11 cellular contexts compared by ENCODE assay signal in the genomic region with DNA sequence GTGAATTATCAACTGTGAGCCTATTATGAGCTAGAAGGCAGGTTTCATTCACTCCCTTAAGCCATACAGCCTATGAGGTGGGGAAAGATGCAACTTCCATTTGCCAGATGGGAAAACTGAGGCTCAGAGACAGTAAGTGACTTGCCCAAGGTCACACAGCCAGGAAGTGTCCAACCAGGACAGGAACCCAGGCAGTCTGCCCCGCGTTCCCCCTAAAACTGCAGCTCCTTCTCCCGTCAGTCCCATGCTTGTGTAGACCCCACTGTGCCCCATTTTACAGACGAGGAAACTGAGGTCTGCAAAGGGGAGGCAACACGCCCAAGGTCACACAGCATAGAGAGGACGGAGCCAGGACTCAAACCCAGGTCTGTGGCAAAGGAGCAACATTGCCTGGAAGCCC. TPM values are rescaled to one million over a fixed set of nuclear protein-coding genes. Genes with fewer than 3 reads are reported as not detected.
A peak's percentile ranks its signal among the peaks of the same experiment; 100 is the strongest.
DNase-seq lines count a peak whose midpoint lies in the region; ATAC-seq and TF ChIP-seq lines count a peak whose summit lies in the region.
"Had no signal": no experiment of that assay in that cellular context is flagged by ENCODE, and none has a peak within 500 bp of the region (broad histone marks: within the 10 kb centered on the region; RNA-seq: fewer than 3 reads in every experiment).

No MANE protein-coding gene starts in this region.

- peaks cover 18% of the 10 kb centered on the region for H3K36me3 Mint-ChIP-seq in nephron (ENCODE audit: low read depth)

- ATAC-seq in RWPE2 (ENCODE audit: low read depth) (no peak), upper lobe of left lung (ENCODE audit: low FRiP score in 2 of 2) (no peak), GM18520 (IDR thresholded peaks at IDR 0.05; ENCODE audit: unreplicated experiment) (no peak), GM18502 (IDR thresholded peaks at IDR 0.05; ENCODE audit: poor library complexity, unreplicated experiment) (no peak)

- H3K27ac Mint-ChIP-seq in nephron: peak overlapping the region; percentile 94 to 100 (median 99)
- H3K27ac Mint-ChIP-seq: activated T-helper 1 cell treated with anti-CD3 and anti-CD28 coated beads, Interleukin-12 subunit alpha, Interleukin-12 subunit beta, Interleukin-2, Interleukin-4 antibody, amounts not matched to agents 30 ng/mL and 10 ng/mL and 1 ng/mL, durations not matched to agents 14 hours and 24 hours and 36 hours had no signal

- H3K4me3 ChIP-seq in RWPE2 (ENCODE audit: severe bottlenecking) (peak overlapping the region; percentile 39), endocrine pancreas (ENCODE audit: control insufficient read depth, insufficient read depth, low read length) (peak overlapping the region; percentile 16), upper lobe of left lung (peak overlapping the region in 3 of 4 donors; percentile 29 to 54 (median 50))

- peak overlapping the region; percentile 97 for H3K27ac ChIP-seq in RWPE2 (ENCODE audit: poor library complexity, severe bottlenecking)
- peak overlapping the region; percentile 86 to 95 (median 90) for H3K27ac ChIP-seq in upper lobe of left lung

- H3K9me3 ChIP-seq in RWPE2 (ENCODE audit: severe bottlenecking) (no peaks in the 10 kb centered on the region), endocrine pancreas (ENCODE audit: control insufficient read depth, low read length) (no peaks in the 10 kb centered on the region), upper lobe of left lung (no peaks in the 10 kb centered on the region)

- H3K36me3 ChIP-seq in RWPE2 (ENCODE audit: low read depth): peaks cover 21% of the 10 kb centered on the region; the same call in 1 of the 2 replicates
- H3K36me3 ChIP-seq in endocrine pancreas (ENCODE audit: control insufficient read depth, insufficient read depth, low read length): no peaks in the 10 kb centered on the region
- peaks cover 0 to 5% (median 1%) of the 10 kb centered on the region in 4 donors for H3K36me3 ChIP-seq in upper lobe of left lung

- H3K9me3 Mint-ChIP-seq in nephron: no peaks in the 10 kb centered on the region
- H3K9me3 Mint-ChIP-seq: activated T-helper 1 cell treated with anti-CD3 and anti-CD28 coated beads, Interleukin-12 subunit alpha, Interleukin-12 subunit beta, Interleukin-2, Interleukin-4 antibody, amounts not matched to agents 30 ng/mL and 10 ng/mL and 1 ng/mL, durations not matched to agents 14 hours and 24 hours and 36 hours had no signal

- peak overlapping the region in 2 of 3 experiments; percentile 78 to 96 for H3K4me3 Mint-ChIP-seq in nephron
- H3K4me3 Mint-ChIP-seq: activated T-helper 1 cell treated with anti-CD3 and anti-CD28 coated beads, Interleukin-12 subunit alpha, Interleukin-12 subunit beta, Interleukin-2, Interleukin-4 antibody, amounts not matched to agents 30 ng/mL and 10 ng/mL and 1 ng/mL, durations not matched to agents 14 hours and 24 hours and 36 hours had no signal

- no peak for TF ChIP-seq CTCF in RWPE2 (IDR thresholded peaks at IDR 0.05; ENCODE audit: poor library complexity, severe bottlenecking)
- no peak for TF ChIP-seq CTCF in nephron (IDR thresholded peaks at IDR 0.05; ENCODE audit: unreplicated experiment in 3 of 3)
- TF ChIP-seq CTCF in upper lobe of left lung (IDR thresholded peaks at IDR 0.05): no peak

- peaks cover 73% of the 10 kb centered on the region for H3K4me1 Mint-ChIP-seq in nephron

- no peaks in the 10 kb centered on the region for H3K27me3 Mint-ChIP-seq in nephron (ENCODE audit: low read depth)

- H3K27me3 ChIP-seq in RWPE2 (ENCODE audit: insufficient read depth, poor library complexity, severe bottlenecking) (no peaks in the 10 kb centered on the region), endocrine pancreas (ENCODE audit: control insufficient read depth, insufficient read depth, low read length) (no peaks in the 10 kb centered on the region), upper lobe of left lung (no peaks in the 10 kb centered on the region)

- no peak for DNase-seq in RWPE2 (ENCODE audit: low spot score)
- no peak for DNase-seq in upper lobe of left lung
- DNase-seq in mesenteric fat pad (ENCODE audit: low spot score): no peak
- DNase-seq: erythroblast, KG1, T1000 had no signal

- no peak for TF ChIP-seq EP300 in upper lobe of left lung (IDR thresholded peaks at IDR 0.05)

- WGBS in upper lobe of left lung, 2 donors: 55 to 56% methylated on average over 5 to 6 of the region's 6 CpGs

- peaks cover 43% of the 10 kb centered on the region for H3K4me1 ChIP-seq in RWPE2 (ENCODE audit: insufficient read depth, poor library complexity, severe bottlenecking)
- H3K4me1 ChIP-seq in endocrine pancreas (ENCODE audit: control insufficient read depth, insufficient read depth, low read length): no peaks in the 10 kb centered on the region
- peaks cover 73 to 93% (median 77%) of the 10 kb centered on the region in 4 donors for H3K4me1 ChIP-seq in upper lobe of left lung

- no peak for TF ChIP-seq POLR2A in upper lobe of left lung (IDR thresholded peaks at IDR 0.05)

- peak overlapping the region; percentile 2 for H3K9ac ChIP-seq in endocrine pancreas (ENCODE audit: control insufficient read depth, insufficient read depth, low read length)

RNA-seq across cellular contexts. Expression of a gene that starts 50.6 kb away (rescaled TPM):
- total RNA-seq in upper lobe of left lung (100 to 1,000 TPM; 188 to 603 (median 373) TPM), mesenteric fat pad (248 TPM)
